In the genomic region with DNA sequence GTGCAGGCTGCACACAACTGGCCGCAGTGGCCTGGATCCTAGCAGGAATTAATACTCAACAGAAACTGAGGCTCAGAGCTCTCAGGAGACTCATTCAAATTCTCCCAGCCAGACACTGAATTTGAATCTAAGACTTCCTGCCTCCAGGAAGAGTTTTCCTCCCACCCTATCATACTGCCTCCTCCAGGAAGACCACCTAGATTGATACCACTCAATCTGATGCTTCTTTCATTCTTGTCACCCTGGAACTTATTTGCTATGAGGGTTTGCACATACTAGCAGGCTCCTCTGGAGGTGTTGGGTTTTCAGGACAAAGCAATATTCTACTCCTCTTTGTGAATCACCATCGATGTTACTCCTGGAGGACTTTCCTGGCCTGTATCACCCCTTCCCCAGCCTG, we compare ENCODE assay signal across 22 cellular contexts. TPM values are rescaled to one million over a fixed set of nuclear protein-coding genes. Genes with fewer than 3 reads are reported as not detected.
DNase-seq lines count a peak whose midpoint lies in the region; ATAC-seq, FAIRE-seq and TF ChIP-seq lines count a peak whose summit lies in the region.
"Had no signal": no experiment of that assay in that cellular context is flagged by ENCODE, and none has a peak within 500 bp of the region (broad histone marks: within the 10 kb centered on the region; RNA-seq: fewer than 3 reads in every experiment).

No MANE protein-coding gene starts in this region.

- H2BK15ac ChIP-seq in mesenchymal stem cell (ENCODE audit: low read depth, poor library complexity, severe bottlenecking): no peak overlapping the region

- H3K4me3 Mint-ChIP-seq in activated naive CD8-positive, alpha-beta T cell treated with anti-CD3 and anti-CD28 coated beads, Interleukin-2, amount 50 U/mL, for 24 hours: no peak overlapping the region
- H3K4me3 Mint-ChIP-seq in neural progenitor cell: no peak overlapping the region
- H3K4me3 Mint-ChIP-seq: CD4-positive, alpha-beta T cell; CD8-positive, alpha-beta memory T cell had no signal

- H3K27me3 ChIP-seq in bronchial epithelial cell (ENCODE audit: control insufficient read depth, insufficient read depth, low read length): peaks cover 8% of the 10 kb centered on the region
- peaks cover 54% of the 10 kb centered on the region for H3K27me3 ChIP-seq in neural progenitor cell
- peaks cover 74 to 79% of the 10 kb centered on the region in 2 experiments for H3K27me3 ChIP-seq in mesenchymal stem cell (ENCODE audit: control insufficient read depth in 1 of 2, insufficient read depth in 1 of 2, low read length in 2 of 2)
- H3K27me3 ChIP-seq: BE2C had no signal

- no peak for DNase-seq in A549 (ENCODE audit: low read depth in 1 of 2, low spot score in 1 of 2)
- no peak for DNase-seq in activated naive CD8-positive, alpha-beta T cell treated with anti-CD3 and anti-CD28 coated beads, Interleukin-2, amount 50 U/mL, for 24 hours
- DNase-seq in bronchial epithelial cell (ENCODE audit: low read depth): no peak
- no peak for DNase-seq in neural progenitor cell (ENCODE audit: low spot score)
- DNase-seq in mesenchymal stem cell: no peak
- no peak for DNase-seq in NCI-H2107 (lab: John Stamatoyannopoulos, UW)
- DNase-seq: ACHN; AML-193; BE2C; CD4-positive, alpha-beta T cell; CD8-positive, alpha-beta memory T cell; DMS 273 treated with DMSO at 0.1 percent for 48 hours; EL; GDM1; GOT3; HCEC 1CT had no signal

- no peaks in the 10 kb centered on the region for H4K20me1 ChIP-seq in neural progenitor cell (ENCODE audit: low read depth)
- H4K20me1 ChIP-seq: BLaER1 treated with 17β-estradiol and CSF1 and Interleukin-3, amounts not matched to agents 10 nM and 100 nM had no signal

- no peaks in the 10 kb centered on the region for H3K9me3 ChIP-seq in A549
- H3K9me3 ChIP-seq in neural progenitor cell (ENCODE audit: low read depth): no peaks in the 10 kb centered on the region
- H3K9me3 ChIP-seq in mesenchymal stem cell (ENCODE audit: control insufficient read depth, low read length): no peaks in the 10 kb centered on the region
- H3K9me3 ChIP-seq: BE2C; BLaER1 treated with 17β-estradiol and CSF1 and Interleukin-3, amounts not matched to agents 10 nM and 100 nM had no signal

- no peaks in the 10 kb centered on the region for H3F3A ChIP-seq in neural progenitor cell (ENCODE audit: low read depth)

- H3K79me1 ChIP-seq in mesenchymal stem cell (replicated peaks; ENCODE audit: low read length, poor library complexity, severe bottlenecking): no peaks in the 10 kb centered on the region

- TF ChIP-seq CTCF in A549 (IDR thresholded peaks at IDR 0.05): no peak
- no peak for TF ChIP-seq CTCF in bronchial epithelial cell (IDR thresholded peaks at IDR 0.05; ENCODE audit: insufficient read depth, low read length, severe bottlenecking)
- no peak for TF ChIP-seq CTCF in neural progenitor cell (IDR thresholded peaks at IDR 0.05)

- no peaks in the 10 kb centered on the region for H3K79me2 ChIP-seq in neural progenitor cell (ENCODE audit: low read depth)

- H2BK120ac ChIP-seq in mesenchymal stem cell (ENCODE audit: low read depth, low read length): no peak overlapping the region

- no peaks in the 10 kb centered on the region for H3K9me3 Mint-ChIP-seq in activated naive CD8-positive, alpha-beta T cell treated with anti-CD3 and anti-CD28 coated beads, Interleukin-2, amount 50 U/mL, for 24 hours
- H3K9me3 Mint-ChIP-seq in neural progenitor cell: no peaks in the 10 kb centered on the region
- H3K9me3 Mint-ChIP-seq: CD14-positive monocyte; CD4-positive, alpha-beta T cell; CD8-positive, alpha-beta memory T cell had no signal

- no peak overlapping the region for H4K8ac ChIP-seq in mesenchymal stem cell (ENCODE audit: low read length)

- FAIRE-seq in A549 (lab: Jason Lieb, UNC) (no peak), bronchial epithelial cell (lab: Jason Lieb, UNC) (peak; percentile 60)
- FAIRE-seq: D721Med, GM12878 had no signal

- H3K36me3 ChIP-seq in bronchial epithelial cell (ENCODE audit: control insufficient read depth, insufficient read depth, low read length): no peaks in the 10 kb centered on the region
- H3K36me3 ChIP-seq in neural progenitor cell: no peaks in the 10 kb centered on the region
- H3K36me3 ChIP-seq in mesenchymal stem cell (ENCODE audit: control insufficient read depth in 1 of 2, insufficient read depth in 2 of 2, low read depth in 1 of 2, low read length in 2 of 2): no peaks in the 10 kb centered on the region
- H3K36me3 ChIP-seq: BE2C; BLaER1 treated with 17β-estradiol and CSF1 and Interleukin-3, amounts not matched to agents 10 nM and 100 nM had no signal

- H2BK12ac ChIP-seq in mesenchymal stem cell (ENCODE audit: low read length in 2 of 2): no peak overlapping the region

- no peak overlapping the region for H2BK5ac ChIP-seq in mesenchymal stem cell (ENCODE audit: low read depth, low read length, poor library complexity, severe bottlenecking)

- H3K27ac ChIP-seq in A549: no peak overlapping the region; a peak in 1 of 6 replicates
- H3K27ac ChIP-seq in neural progenitor cell: no peak overlapping the region
- H3K27ac ChIP-seq in mesenchymal stem cell (ENCODE audit: low read length, poor library complexity, severe bottlenecking): no peak overlapping the region

- peaks cover 14% of the 10 kb centered on the region for H3K4me1 ChIP-seq in A549
- H3K4me1 ChIP-seq in neural progenitor cell: no peaks in the 10 kb centered on the region
- peaks cover 10% of the 10 kb centered on the region for H3K4me1 ChIP-seq in mesenchymal stem cell (ENCODE audit: control insufficient read depth, insufficient read depth, low read depth, low read length)

- no peak for TF ChIP-seq RAD21 in A549 (conservative IDR thresholded peaks at IDR 0.05 in 1 of 2, IDR thresholded peaks at IDR 0.05 in 1 of 2)

- no peak overlapping the region for H3K4ac ChIP-seq in mesenchymal stem cell (ENCODE audit: low read depth in 1 of 2, low read length in 2 of 2)

- H2AK5ac ChIP-seq in mesenchymal stem cell (ENCODE audit: low read length, severe bottlenecking): no peak overlapping the region

- peak overlapping the region; percentile 33 for H3K27ac Mint-ChIP-seq in activated naive CD8-positive, alpha-beta T cell treated with anti-CD3 and anti-CD28 coated beads, Interleukin-2, amount 50 U/mL, for 24 hours
- H3K27ac Mint-ChIP-seq in neural progenitor cell: peak overlapping the region; percentile 60
- H3K27ac Mint-ChIP-seq: CD14-positive monocyte; CD4-positive, alpha-beta T cell had no signal

- TF ChIP-seq EP300 in A549 (IDR thresholded peaks at IDR 0.05): no peak

- H3K4me2 ChIP-seq in A549: no peak overlapping the region
- H3K4me2 ChIP-seq in neural progenitor cell: no peak overlapping the region
- no peak overlapping the region for H3K4me2 ChIP-seq in mesenchymal stem cell (ENCODE audit: low read length, poor library complexity, severe bottlenecking)

- 80% methylated on average over 2 of the region's 2 CpGs for WGBS in A549 (ENCODE audit: missing lambda C conversion rate)
- WGBS in mesenchymal stem cell: 96% methylated on average over 2 of the region's 2 CpGs

- POLR2A ChIA-PET in A549 (lab: Yijun Ruan, JAX): no interaction called here

- H2AFZ ChIP-seq in neural progenitor cell (replicated peaks) (no peak overlapping the region), mesenchymal stem cell (ENCODE audit: low read depth, low read length) (no peak overlapping the region)

- H3K23ac ChIP-seq in mesenchymal stem cell (ENCODE audit: low read length in 2 of 2): no peak overlapping the region

- TF ChIP-seq POLR2A in A549 (IDR thresholded peaks at IDR 0.05; ENCODE audit: low read length): no peak

- peaks cover 12% of the 10 kb centered on the region for H3K4me1 Mint-ChIP-seq in activated naive CD8-positive, alpha-beta T cell treated with anti-CD3 and anti-CD28 coated beads, Interleukin-2, amount 50 U/mL, for 24 hours
- H3K4me1 Mint-ChIP-seq in neural progenitor cell: peaks cover 53% of the 10 kb centered on the region

- no peak overlapping the region for H3K14ac ChIP-seq in mesenchymal stem cell (ENCODE audit: low read length in 2 of 2)

- H3K18ac ChIP-seq in mesenchymal stem cell (ENCODE audit: low read depth in 1 of 2, low read length in 2 of 2): no peak overlapping the region

- ATAC-seq in A549: no peak
- no peak for ATAC-seq in activated naive CD8-positive, alpha-beta T cell treated with anti-CD3 and anti-CD28 coated beads, Interleukin-2, amount 50 U/mL, for 24 hours
- no peak for ATAC-seq in GM19467 (IDR thresholded peaks at IDR 0.05; ENCODE audit: unreplicated experiment)
- no peak for ATAC-seq in SK-N-SH treated with all-trans-retinoic acid at 6 μM for 48 hours

- H3K27me3 Mint-ChIP-seq in activated naive CD8-positive, alpha-beta T cell treated with anti-CD3 and anti-CD28 coated beads, Interleukin-2, amount 50 U/mL, for 24 hours: peaks cover 50% of the 10 kb centered on the region
- H3K27me3 Mint-ChIP-seq in neural progenitor cell (ENCODE audit: insufficient read depth, low read depth): peaks cover 22% of the 10 kb centered on the region

- H3K4me3 ChIP-seq in A549: no peak overlapping the region
- H3K4me3 ChIP-seq in bronchial epithelial cell (ENCODE audit: low read depth, low read length): no peak overlapping the region
- H3K4me3 ChIP-seq in neural progenitor cell: no peak overlapping the region
- no peak overlapping the region for H3K4me3 ChIP-seq in mesenchymal stem cell (ENCODE audit: insufficient read depth in 1 of 2, low read depth in 1 of 2, low read length in 2 of 2)
- H3K4me3 ChIP-seq: BLaER1 treated with 17β-estradiol and CSF1 and Interleukin-3, amounts not matched to agents 10 nM and 100 nM; GM12878 had no signal

- CTCF ChIA-PET in A549 (lab: Yijun Ruan, JAX): interaction anchor here (0.7 to 7.4 kb wide), 5 partner anchors 10 to 377 kb away, joined by 3 to 215 read pairs (median 22); partner anchors contain the start of gene TTYH2

- H3K9ac ChIP-seq in neural progenitor cell (no peak overlapping the region), mesenchymal stem cell (ENCODE audit: low read length) (no peak overlapping the region)

- no peak overlapping the region for H4K91ac ChIP-seq in mesenchymal stem cell (ENCODE audit: low read length)

- no peaks in the 10 kb centered on the region for H3K36me3 Mint-ChIP-seq in activated naive CD8-positive, alpha-beta T cell treated with anti-CD3 and anti-CD28 coated beads, Interleukin-2, amount 50 U/mL, for 24 hours (ENCODE audit: low read depth)
- H3K36me3 Mint-ChIP-seq in neural progenitor cell: no peaks in the 10 kb centered on the region
- H3K36me3 Mint-ChIP-seq: CD14-positive monocyte; CD8-positive, alpha-beta memory T cell had no signal

RNA-seq across cellular contexts. Expression of gene RPL38, which starts 5.7 kb away (rescaled TPM):
- 2,364 and 3,205 TPM in 2 replicates for polyA plus RNA-seq in A549 (2011; rRNA removed)
- 2,658 and 3,508 TPM in 2 replicates for polyA plus RNA-seq in A549 (2012; cell fraction: cytosol; rRNA removed)
- polyA plus RNA-seq in A549 (2012; cell fraction: nucleus; rRNA removed): 312 and 396 TPM in 2 replicates
- 4,033 to 4,354 TPM (median 4,133 TPM) in 3 replicates for polyA plus RNA-seq in A549 (2017; fragmentation: RNase III; extraction: RNeasy Plus Mini Kit Qiagen cat#74134 plus additional on column Dnase treatment)
- polyA minus RNA-seq in A549 (2011; rRNA and poly(A)+ RNA removed): 560 and 829 TPM in 2 replicates
- total RNA-seq in bronchial epithelial cell: 436 and 2,898 TPM in 2 replicates
- total RNA-seq in neural progenitor cell (ENCODE audit: low replicate concordance): 343 and 393 TPM in 2 replicates
- polyA plus RNA-seq in mesenchymal stem cell (2013, experiment 1 of 2): 3,306 TPM
- polyA plus RNA-seq in mesenchymal stem cell (2013, experiment 2 of 2): 3,256 TPM

RNA-seq across cellular contexts. Expression of gene TTYH2, which starts 15.6 kb away (rescaled TPM):
- polyA plus RNA-seq in A549 (2011; rRNA removed): 1.4 and 1.5 TPM in 2 replicates
- 2.9 and 3.1 TPM in 2 replicates for polyA plus RNA-seq in A549 (2012; cell fraction: cytosol; rRNA removed)
- polyA plus RNA-seq in A549 (2012; cell fraction: nucleus; rRNA removed): 5.4 and 10.0 TPM in 2 replicates
- 1.1 to 1.7 TPM (median 1.7 TPM) in 3 replicates for polyA plus RNA-seq in A549 (2017; fragmentation: RNase III; extraction: RNeasy Plus Mini Kit Qiagen cat#74134 plus additional on column Dnase treatment)
- 2.1 and 2.6 TPM in 2 replicates for polyA minus RNA-seq in A549 (2011; rRNA and poly(A)+ RNA removed)
- total RNA-seq in bronchial epithelial cell: 1.3 and 2.4 TPM in 2 replicates
- 3.2 and 5.8 TPM in 2 replicates for total RNA-seq in neural progenitor cell (ENCODE audit: low replicate concordance)
- 2.0 TPM for polyA plus RNA-seq in mesenchymal stem cell (2013, experiment 1 of 2)
- polyA plus RNA-seq in mesenchymal stem cell (2013, experiment 2 of 2): 2.7 TPM
